In genomic region chr16:23991044-23991443, GRCh38 we compare ENCODE assay signal across 28 cellular contexts.
"Had no signal": no experiment of that assay in that cellular context is flagged by ENCODE, and none has a peak within 500 bp of the region (broad histone marks: within the 10 kb centered on the region; RNA-seq: fewer than 3 reads in every experiment).

No MANE protein-coding gene starts in this region.

- H3K27ac Mint-ChIP-seq: activated CD4-positive, alpha-beta memory T cell treated with anti-CD3 and anti-CD28 coated beads, Interleukin-2, amount 10 ng/mL, durations not matched to agents 7 days and 5 days; activated naive CD4-positive, alpha-beta T cell treated with anti-CD3 and anti-CD28 coated beads, Interleukin-2, amount 50 U/mL, for 24 hours; activated T-cell treated with anti-CD3 and anti-CD28 coated beads, Interleukin-2, amount 50 U/mL, for 72 hours; activated T-helper 17 cell treated with anti-CD3 and anti-CD28 coated beads, Interleukin-2, amount 50 U/mL, for 72 hours had no signal

- H3K27me3 ChIP-seq: adrenal gland, SJCRH30 had no signal

- H3K9me3 Mint-ChIP-seq: activated naive CD4-positive, alpha-beta T cell treated with anti-CD3 and anti-CD28 coated beads, Interleukin-2, amount 50 U/mL, for 24 hours; activated T-helper 17 cell treated with anti-CD3 and anti-CD28 coated beads, Interleukin-2, amount 50 U/mL, for 72 hours had no signal

- H3K4me3 Mint-ChIP-seq: activated CD4-positive, alpha-beta memory T cell treated with anti-CD3 and anti-CD28 coated beads, Interleukin-2, amount 10 ng/mL, durations not matched to agents 7 days and 5 days; activated naive CD4-positive, alpha-beta T cell treated with anti-CD3 and anti-CD28 coated beads, Interleukin-2, amount 50 U/mL, for 24 hours; activated T-cell treated with anti-CD3 and anti-CD28 coated beads, Interleukin-2, amount 50 U/mL, for 72 hours; activated T-helper 17 cell treated with anti-CD3 and anti-CD28 coated beads, Interleukin-2, amount 50 U/mL, for 72 hours; brain had no signal

- DNase-seq: activated CD4-positive, alpha-beta memory T cell treated with anti-CD3 and anti-CD28 coated beads, Interleukin-2, amount 10 ng/mL, durations not matched to agents 7 days and 5 days; activated CD4-positive, alpha-beta T cell treated with anti-CD3 and anti-CD28 coated beads for 1 hour; activated CD4-positive, alpha-beta T cell treated with anti-CD3 and anti-CD28 coated beads for 48 hours; activated CD4-positive, CD25-positive, alpha-beta regulatory T cell; activated effector memory CD4-positive, alpha-beta T cell treated with anti-CD3 and anti-CD28 coated beads, Interleukin-2, amount 50 U/mL, for 16 hours; activated naive CD4-positive, alpha-beta T cell treated with Interleukin-2 at 50 U/mL for 16 hours; activated T-cell treated with anti-CD3 and anti-CD28 coated beads, Interleukin-2, amount 50 U/mL, for 1 hour; activated T-cell treated with anti-CD3 and anti-CD28 coated beads, Interleukin-2, amount 50 U/mL, for 72 hours; adrenal gland; caudate nucleus; Karpas-422; KBM-7; NCI-H1105; NCI-H1417 treated with DMSO at 0.1 percent for 48 hours; NCI-H1930; NCI-H2081 treated with DMSO at 0.1 percent for 48 hours; NCI-H226; NCI-H446 treated with DMSO at 0.1 percent for 48 hours; NCI-H524; SHP77; SJCRH30; T1000; WERI-Rb-1 had no signal

- H3K27ac ChIP-seq: adrenal gland, SJCRH30, SK-N-MC, WERI-Rb-1 had no signal

- H3K36me3 Mint-ChIP-seq: brain had no signal

- H3K4me1 ChIP-seq: adrenal gland, SJCRH30 had no signal

- H3K27me3 Mint-ChIP-seq: activated CD4-positive, alpha-beta memory T cell treated with anti-CD3 and anti-CD28 coated beads, Interleukin-2, amount 10 ng/mL, durations not matched to agents 7 days and 5 days; activated naive CD4-positive, alpha-beta T cell treated with anti-CD3 and anti-CD28 coated beads, Interleukin-2, amount 50 U/mL, for 24 hours; activated T-helper 17 cell treated with anti-CD3 and anti-CD28 coated beads, Interleukin-2, amount 50 U/mL, for 72 hours; brain had no signal

- ATAC-seq: activated T-cell treated with anti-CD3 and anti-CD28 coated beads, Interleukin-2, amount 50 U/mL, for 72 hours; activated T-helper 17 cell treated with anti-CD3 and anti-CD28 coated beads, Interleukin-2, amount 50 U/mL, for 72 hours; Panc1 had no signal

- H3K4me1 Mint-ChIP-seq: brain had no signal

- H3K4me3 ChIP-seq: adrenal gland, SJCRH30, SK-N-MC had no signal
